In genomic region chr10:133306941-133307379, GRCh38 we compare ENCODE assay signal across 9 cellular contexts. TPM values are rescaled to one million over a fixed set of nuclear protein-coding genes. Genes with fewer than 3 reads are reported as not detected.
DNase-seq lines count a peak whose midpoint lies in the region; ATAC-seq and TF ChIP-seq lines count a peak whose summit lies in the region.
"Had no signal": no experiment of that assay in that cellular context is flagged by ENCODE, and none has a peak within 500 bp of the region (broad histone marks: within the 10 kb centered on the region; RNA-seq: fewer than 3 reads in every experiment).

No MANE protein-coding gene starts in this region.

- H3K9me2 ChIP-seq in hepatocyte (replicated peaks; ENCODE audit: insufficient read depth), result no peaks in the 10 kb centered on the region

- no peak overlapping the region for H2AFZ ChIP-seq in hepatocyte

- no peaks in the 10 kb centered on the region for H3K27me3 Mint-ChIP-seq in activated CD4-positive, alpha-beta T cell treated with anti-CD3 and anti-CD28 coated beads, Interleukin-2, amount 10 ng/mL, durations not matched to agents 7 days and 5 days
- H3K27me3 Mint-ChIP-seq in activated B cell treated with CpG ODN at 0.5 μM for 24 hours, result no peaks in the 10 kb centered on the region

- H3K4me3 ChIP-seq in hepatocyte, result no peak overlapping the region

- peaks cover 16% of the 10 kb centered on the region for H3K36me3 Mint-ChIP-seq in activated CD4-positive, alpha-beta T cell treated with anti-CD3 and anti-CD28 coated beads, Interleukin-2, amount 10 ng/mL, durations not matched to agents 7 days and 5 days (ENCODE audit: low read depth)
- H3K36me3 Mint-ChIP-seq in activated B cell treated with CpG ODN at 0.5 μM for 24 hours (ENCODE audit: low read depth), result peaks cover 41% of the 10 kb centered on the region
- H3K36me3 Mint-ChIP-seq in stimulated activated effector memory CD8-positive, alpha-beta T cell treated with anti-CD3 and anti-CD28 coated beads, Interleukin-12 subunit alpha, Interleukin-12 subunit beta, amount 100 ng/mL, for 72 hours, result peaks cover 43% of the 10 kb centered on the region

- H3K79me2 ChIP-seq in hepatocyte, result peaks cover 64% of the 10 kb centered on the region

- peak overlapping the region; percentile 96 for H3K4me3 Mint-ChIP-seq in activated CD4-positive, alpha-beta T cell treated with anti-CD3 and anti-CD28 coated beads, Interleukin-2, amount 10 ng/mL, durations not matched to agents 7 days and 5 days
- peak overlapping the region; percentile 94 for H3K4me3 Mint-ChIP-seq in activated B cell treated with CpG ODN at 0.5 μM for 24 hours
- peak overlapping the region; percentile 93 for H3K4me3 Mint-ChIP-seq in stimulated activated effector memory CD8-positive, alpha-beta T cell treated with anti-CD3 and anti-CD28 coated beads, Interleukin-12 subunit alpha, Interleukin-12 subunit beta, amount 100 ng/mL, for 72 hours

- H3K27ac ChIP-seq in hepatocyte, result no peak overlapping the region

- no peaks in the 10 kb centered on the region for H3K9me3 ChIP-seq in hepatocyte (ENCODE audit: low read depth)

- CTCF ChIA-PET in activated CD4-positive, alpha-beta T cell treated with anti-CD3 and anti-CD28 coated beads, Interleukin-2, amount 10 ng/mL, durations not matched to agents 7 days and 5 days (lab: Charles Lee), result interaction anchor here (0.8 to 2.1 kb wide), 9 partner anchors 12 to 81 kb away, joined by 3 to 14 read pairs (median 5); partner anchors contain the start of gene CALY
- CTCF ChIA-PET in activated B cell treated with CpG ODN at 0.5 μM for 24 hours (lab: Charles Lee), result interaction anchor here (0.6 to 2.2 kb wide), 10 partner anchors 16 to 164 kb away, joined by 3 to 7 read pairs (median 4); partner anchors contain the start of gene ADAM8

- DNase-seq in activated CD4-positive, alpha-beta T cell treated with anti-CD3 and anti-CD28 coated beads, Interleukin-2, amount 10 ng/mL, durations not matched to agents 7 days and 5 days, result no peak
- no peak for DNase-seq in activated CD4-positive, alpha-beta T cell treated with anti-CD3 and anti-CD28 coated beads, Interleukin-2, amount 50 U/mL, for 48 hours
- DNase-seq in activated B cell treated with CpG ODN at 0.5 μM for 24 hours (no peak), hepatocyte (ENCODE audit: low spot score) (no peak), retina (no peak), NCI-H446 (lab: John Stamatoyannopoulos, UW) (no peak)
- no peak for DNase-seq in stimulated activated effector memory CD8-positive, alpha-beta T cell treated with anti-CD3 and anti-CD28 coated beads, Interleukin-12 subunit alpha, Interleukin-12 subunit beta, amount 100 ng/mL, for 72 hours (ENCODE audit: low spot score in 2 of 2)

- peaks cover 52% of the 10 kb centered on the region for H4K20me1 ChIP-seq in hepatocyte (ENCODE audit: insufficient read depth, poor library complexity, severe bottlenecking)

- ATAC-seq in activated B cell treated with CpG ODN at 0.5 μM for 24 hours (ENCODE audit: low read depth) (no peak), GM18870 (IDR thresholded peaks at IDR 0.05; ENCODE audit: unreplicated experiment) (no peak)
- ATAC-seq in stimulated activated effector memory CD8-positive, alpha-beta T cell treated with anti-CD3 and anti-CD28 coated beads, Interleukin-12 subunit alpha, Interleukin-12 subunit beta, amount 100 ng/mL, for 72 hours, result no peak

- peaks cover 28% of the 10 kb centered on the region for H3K4me1 Mint-ChIP-seq in activated CD4-positive, alpha-beta T cell treated with anti-CD3 and anti-CD28 coated beads, Interleukin-2, amount 10 ng/mL, durations not matched to agents 7 days and 5 days
- H3K4me1 Mint-ChIP-seq in activated B cell treated with CpG ODN at 0.5 μM for 24 hours, result peaks cover 35% of the 10 kb centered on the region
- H3K4me1 Mint-ChIP-seq in stimulated activated effector memory CD8-positive, alpha-beta T cell treated with anti-CD3 and anti-CD28 coated beads, Interleukin-12 subunit alpha, Interleukin-12 subunit beta, amount 100 ng/mL, for 72 hours, result peaks cover 31% of the 10 kb centered on the region

- peak overlapping the region; percentile 95 for H3K4me2 ChIP-seq in hepatocyte

- no peak for TF ChIP-seq CTCF in activated B cell treated with CpG ODN at 0.5 μM for 24 hours (IDR thresholded peaks at IDR 0.05)
- no peak for TF ChIP-seq CTCF in hepatocyte (IDR thresholded peaks at IDR 0.05; ENCODE audit: poor library complexity)

- no peaks in the 10 kb centered on the region for H3K27me3 ChIP-seq in hepatocyte

- intact Hi-C loops in activated B cell treated with CpG ODN at 0.5 μM for 24 hours (cut with micrococcal nuclease), result loop anchor here (2.0 to 5.0 kb wide), 2 partner anchors 70 to 1000 kb away; partner anchors contain the start of genes STK32C and VENTX

- peak overlapping the region; percentile 46 for H3K27ac Mint-ChIP-seq in activated CD4-positive, alpha-beta T cell treated with anti-CD3 and anti-CD28 coated beads, Interleukin-2, amount 10 ng/mL, durations not matched to agents 7 days and 5 days
- H3K27ac Mint-ChIP-seq in activated B cell treated with CpG ODN at 0.5 μM for 24 hours, result no peak overlapping the region
- peak overlapping the region; percentile 97 for H3K27ac Mint-ChIP-seq in stimulated activated effector memory CD8-positive, alpha-beta T cell treated with anti-CD3 and anti-CD28 coated beads, Interleukin-12 subunit alpha, Interleukin-12 subunit beta, amount 100 ng/mL, for 72 hours

- 96% methylated on average over 17 of the region's 17 CpGs for WGBS in hepatocyte (ENCODE audit: low lambda C conversion rate, missing lambda C conversion rate)

- no peaks in the 10 kb centered on the region for H3K36me3 ChIP-seq in hepatocyte (replicated peaks; ENCODE audit: insufficient read depth, low read depth)

- POLR2A ChIA-PET in activated CD4-positive, alpha-beta T cell treated with anti-CD3 and anti-CD28 coated beads, Interleukin-2, amount 10 ng/mL, durations not matched to agents 7 days and 5 days (lab: Charles Lee), result no interaction called here
- POLR2A ChIA-PET in activated B cell treated with CpG ODN at 0.5 μM for 24 hours (lab: Charles Lee), result interaction anchor here (1.0 to 1.7 kb wide), 2 partner anchors 31 to 46 kb away, joined by 3 to 13 read pairs; partner anchors contain the start of gene ADAM8

- peaks cover 7% of the 10 kb centered on the region for H3K4me1 ChIP-seq in hepatocyte (ENCODE audit: insufficient read depth)

- no peaks in the 10 kb centered on the region for H3K9me3 Mint-ChIP-seq in activated CD4-positive, alpha-beta T cell treated with anti-CD3 and anti-CD28 coated beads, Interleukin-2, amount 10 ng/mL, durations not matched to agents 7 days and 5 days
- no peaks in the 10 kb centered on the region for H3K9me3 Mint-ChIP-seq in activated B cell treated with CpG ODN at 0.5 μM for 24 hours
- H3K9me3 Mint-ChIP-seq in stimulated activated effector memory CD8-positive, alpha-beta T cell treated with anti-CD3 and anti-CD28 coated beads, Interleukin-12 subunit alpha, Interleukin-12 subunit beta, amount 100 ng/mL, for 72 hours, result no peaks in the 10 kb centered on the region

RNA-seq across cellular contexts. Expression of gene TUBGCP2, which starts 1.7 kb away (rescaled TPM):
- total RNA-seq in activated CD4-positive, alpha-beta T cell treated with anti-CD3 and anti-CD28 coated beads, Interleukin-2, amount 10 ng/mL, durations not matched to agents 7 days and 5 days, result 10 to 100 TPM; 52.4 to 54.2 TPM
- total RNA-seq in activated B cell treated with CpG ODN at 0.5 μM for 24 hours, result 58.6 and 66.7 TPM in 2 replicates
- total RNA-seq in hepatocyte, result 39.9 and 44.8 TPM in 2 replicates
- 51.5 and 54.7 TPM in 2 replicates for polyA plus RNA-seq in hepatocyte

RNA-seq across cellular contexts. Expression of gene ZNF511, which starts 1.8 kb away (rescaled TPM):
- total RNA-seq in activated CD4-positive, alpha-beta T cell treated with anti-CD3 and anti-CD28 coated beads, Interleukin-2, amount 10 ng/mL, durations not matched to agents 7 days and 5 days, result 10 to 100 TPM; 54.5 to 59.7 TPM
- total RNA-seq in activated B cell treated with CpG ODN at 0.5 μM for 24 hours (56.7 and 58.2 TPM in 2 replicates), hepatocyte (26.1 and 36.9 TPM in 2 replicates)
- polyA plus RNA-seq in hepatocyte, result 48.5 and 56.9 TPM in 2 replicates

RNA-seq across cellular contexts. Expression of gene CALY, which starts 29.7 kb away (rescaled TPM):
- total RNA-seq in activated CD4-positive, alpha-beta T cell treated with anti-CD3 and anti-CD28 coated beads, Interleukin-2, amount 10 ng/mL, durations not matched to agents 7 days and 5 days, result not detected
- total RNA-seq in activated B cell treated with CpG ODN at 0.5 μM for 24 hours (not detected in 2 replicates), hepatocyte (2.3 TPM in 1 of 2 replicates, not detected in the other)
- polyA plus RNA-seq in hepatocyte, result 3.1 and 3.7 TPM in 2 replicates

RNA-seq across cellular contexts. Expression of gene ADAM8, which starts 30.3 kb away (rescaled TPM):
- total RNA-seq in activated CD4-positive, alpha-beta T cell treated with anti-CD3 and anti-CD28 coated beads, Interleukin-2, amount 10 ng/mL, durations not matched to agents 7 days and 5 days, result 100 to 1,000 TPM; 123 to 153 TPM
- total RNA-seq in activated B cell treated with CpG ODN at 0.5 μM for 24 hours, result 137 and 152 TPM in 2 replicates
- 1.9 and 5.1 TPM in 2 replicates for total RNA-seq in hepatocyte
- polyA plus RNA-seq in hepatocyte, result 3.0 and 5.4 TPM in 2 replicates

RNA-seq across cellular contexts. Expression of gene PRAP1, which starts 40.2 kb away (rescaled TPM):
- total RNA-seq in activated CD4-positive, alpha-beta T cell treated with anti-CD3 and anti-CD28 coated beads, Interleukin-2, amount 10 ng/mL, durations not matched to agents 7 days and 5 days, result not detected
- total RNA-seq in activated B cell treated with CpG ODN at 0.5 μM for 24 hours, result not detected in 2 replicates
- 146 and 156 TPM in 2 replicates for total RNA-seq in hepatocyte
- polyA plus RNA-seq in hepatocyte, result 178 and 324 TPM in 2 replicates
- total RNA-seq: frontal cortex had no signal
